Comparison of ENCODE assay signal across 13 cellular contexts in genomic region chr4:26812049-26812729, GRCh38. TPM values are rescaled to one million over a fixed set of nuclear protein-coding genes. Genes with fewer than 3 reads are reported as not detected.
DNase-seq lines count a peak whose midpoint lies in the region; ATAC-seq and TF ChIP-seq lines count a peak whose summit lies in the region.
"Had no signal": no experiment of that assay in that cellular context is flagged by ENCODE, and none has a peak within 500 bp of the region (broad histone marks: within the 10 kb centered on the region; RNA-seq: fewer than 3 reads in every experiment).

No MANE protein-coding gene starts in this region.

- in situ Hi-C loops in GM23248 (cut with MboI), result no loop called here

- no peaks in the 10 kb centered on the region for H3K36me3 Mint-ChIP-seq in central memory CD8-positive, alpha-beta T cell (ENCODE audit: insufficient read depth)
- H3K36me3 Mint-ChIP-seq in memory B cell (no peaks in the 10 kb centered on the region), mesothelial cell of epicardium (no peaks in the 10 kb centered on the region)

- 79 to 84% methylated on average over 6 of the region's 6 CpGs for WGBS in GM23248 (ENCODE audit: low coverage in 1 of 2, low lambda C conversion rate in 2 of 2, missing lambda C conversion rate in 2 of 2), 2 experiments

- peak overlapping the region; percentile 71 for H3K4me3 Mint-ChIP-seq in central memory CD8-positive, alpha-beta T cell
- H3K4me3 Mint-ChIP-seq in memory B cell (peak overlapping the region; percentile 25), mesothelial cell of epicardium (no peak overlapping the region)

- no peaks in the 10 kb centered on the region for H3K79me2 ChIP-seq in GM23248 (ENCODE audit: insufficient read depth)

- peaks cover 0 to 12% (median 5%) of the 10 kb centered on the region in 11 experiments; a peak in 9 of 22 replicates for H3K9me3 ChIP-seq in BLaER1 treated with 17β-estradiol and CSF1 and Interleukin-3, amounts not matched to agents 10 nM and 100 nM (replicated peaks in 1 of 11)
- no peaks in the 10 kb centered on the region for H3K9me3 ChIP-seq in GM23248 (ENCODE audit: low read depth)

- H3F3A ChIP-seq in GM23248 (ENCODE audit: insufficient read depth), result no peaks in the 10 kb centered on the region

- H3K4me1 Mint-ChIP-seq in central memory CD8-positive, alpha-beta T cell, result peaks cover 16% of the 10 kb centered on the region
- peaks cover 23% of the 10 kb centered on the region for H3K4me1 Mint-ChIP-seq in memory B cell
- peaks cover 15% of the 10 kb centered on the region for H3K4me1 Mint-ChIP-seq in mesothelial cell of epicardium

- peak overlapping the region in 10 of 11 experiments; percentile 24 to 97 (median 86); a peak in 19 of 22 replicates for H3K27ac ChIP-seq in BLaER1 treated with 17β-estradiol and CSF1 and Interleukin-3, amounts not matched to agents 10 nM and 100 nM
- no peak overlapping the region for H3K27ac ChIP-seq in GM23248

- peak overlapping the region; percentile 70 to 95 (median 90) for H3K4me2 ChIP-seq in BLaER1 treated with 17β-estradiol and CSF1 and Interleukin-3, amounts not matched to agents 10 nM and 100 nM
- H3K4me2 ChIP-seq in GM23248 (ENCODE audit: unreplicated experiment), result no peak overlapping the region

- ATAC-seq in central memory CD8-positive, alpha-beta T cell (replicated peaks; ENCODE audit: extremely low read depth, poor library complexity, severe bottlenecking), result no peak
- ATAC-seq in memory B cell (ENCODE audit: low read depth), result no peak
- ATAC-seq in HG02763 (IDR thresholded peaks at IDR 0.05; ENCODE audit: unreplicated experiment), result no peak
- ATAC-seq: esophagus mucosa, Panc1 had no signal

- peaks cover 61 to 99% (median 95%) of the 10 kb centered on the region in 10 experiments for H3K4me1 ChIP-seq in BLaER1 treated with 17β-estradiol and CSF1 and Interleukin-3, amounts not matched to agents 10 nM and 100 nM
- H3K4me1 ChIP-seq in GM23248 (ENCODE audit: insufficient read depth), result peaks cover 6% of the 10 kb centered on the region

- no peak for TF ChIP-seq CTCF in mesothelial cell of epicardium (IDR thresholded peaks at IDR 0.05; ENCODE audit: unreplicated experiment)

- no peak overlapping the region for H2AFZ ChIP-seq in GM23248

- no peaks in the 10 kb centered on the region for H3K36me3 ChIP-seq in BLaER1 treated with 17β-estradiol and CSF1 and Interleukin-3, amounts not matched to agents 10 nM and 100 nM
- no peaks in the 10 kb centered on the region for H3K36me3 ChIP-seq in GM23248 (ENCODE audit: low read depth)

- DNase-seq in GM23248, result peak; percentile 32
- no peak for DNase-seq in central memory CD8-positive, alpha-beta T cell (ENCODE audit: low spot score in 2 of 2)
- no peak for DNase-seq in memory B cell (ENCODE audit: low spot score in 2 of 2)
- no peak for DNase-seq in stimulated activated CD4-positive, alpha-beta T cell treated with anti-CD3 and anti-CD28 coated beads, Interleukin-15, amount 100 ng/mL, for 24 hours
- no peak for DNase-seq in activated CD8-positive, alpha-beta memory T cell treated with anti-CD3 and anti-CD28 coated beads for 24 hours
- no peak for DNase-seq in mesothelial cell of epicardium (ENCODE audit: low spot score in 2 of 2, unreplicated experiment in 2 of 2)
- DNase-seq: NCI-H2227 treated with DMSO at 0.1 percent for 48 hours; stimulated activated CD4-positive, alpha-beta T cell treated with anti-CD3 and anti-CD28 coated beads, Interleukin-2, amount 100 ng/mL, for 24 hours; stimulated activated naive CD4-positive, alpha-beta T cell treated with Interleukin-2 at 50 U/mL for 16 hours had no signal

- peak overlapping the region in 9 of 11 experiments; percentile 54 to 80 (median 70); a peak in 18 of 22 replicates for H3K9ac ChIP-seq in BLaER1 treated with 17β-estradiol and CSF1 and Interleukin-3, amounts not matched to agents 10 nM and 100 nM
- no peak overlapping the region for H3K9ac ChIP-seq in GM23248

- no peaks in the 10 kb centered on the region; a peak in 1 of 22 replicates for H4K20me1 ChIP-seq in BLaER1 treated with 17β-estradiol and CSF1 and Interleukin-3, amounts not matched to agents 10 nM and 100 nM
- H4K20me1 ChIP-seq in GM23248 (ENCODE audit: insufficient read depth), result no peaks in the 10 kb centered on the region

- H3K27me3 Mint-ChIP-seq in central memory CD8-positive, alpha-beta T cell, result no peaks in the 10 kb centered on the region
- H3K27me3 Mint-ChIP-seq in memory B cell, result peaks cover 34% of the 10 kb centered on the region
- no peaks in the 10 kb centered on the region for H3K27me3 Mint-ChIP-seq in mesothelial cell of epicardium (ENCODE audit: low read depth)

- peaks cover 0 to 66% (median 0%) of the 10 kb centered on the region in 11 experiments; a peak in 9 of 22 replicates for H3K27me3 ChIP-seq in BLaER1 treated with 17β-estradiol and CSF1 and Interleukin-3, amounts not matched to agents 10 nM and 100 nM
- H3K27me3 ChIP-seq in GM23248 (replicated peaks; ENCODE audit: insufficient read depth), result no peaks in the 10 kb centered on the region

- H3K9me3 Mint-ChIP-seq in central memory CD8-positive, alpha-beta T cell, result peaks cover 7% of the 10 kb centered on the region
- peaks cover 4% of the 10 kb centered on the region for H3K9me3 Mint-ChIP-seq in memory B cell
- peaks cover 5% of the 10 kb centered on the region for H3K9me3 Mint-ChIP-seq in mesothelial cell of epicardium

- H3K4me3 ChIP-seq in BLaER1 treated with 17β-estradiol and CSF1 and Interleukin-3, amounts not matched to agents 10 nM and 100 nM, result peak overlapping the region in 8 of 10 experiments; percentile 27 to 55 (median 46); a peak in 13 of 20 replicates
- no peak overlapping the region for H3K4me3 ChIP-seq in GM23248

- H3K27ac Mint-ChIP-seq in central memory CD8-positive, alpha-beta T cell (ENCODE audit: low read depth), result peak overlapping the region; percentile 68
- no peak overlapping the region for H3K27ac Mint-ChIP-seq in memory B cell
- H3K27ac Mint-ChIP-seq in mesothelial cell of epicardium, result no peak overlapping the region

- no peaks in the 10 kb centered on the region for H3K9me2 ChIP-seq in GM23248 (ENCODE audit: insufficient read depth)

RNA-seq across cellular contexts. Expression of gene STIM2, which starts 48.5 kb away (rescaled TPM):
- 13.8 and 16.7 TPM in 2 replicates for total RNA-seq in GM23248 (2014; rRNA removed; shearing (Covaris generic))
- polyA plus RNA-seq in GM23248 (2016; fragmentation: Nextera tagmentation; extraction: Ambion mirVana), result 10.7 and 10.8 TPM in 2 replicates
- 51.0 to 52.9 TPM (median 52.5 TPM) in 3 replicates for total RNA-seq in mesothelial cell of epicardium
